Comparison of ENCODE assay signal across 19 cellular contexts in genomic region chr4:25749150-25749794, GRCh38.
"Had no signal": no experiment of that assay in that cellular context is flagged by ENCODE, and none has a peak within 500 bp of the region (broad histone marks: within the 10 kb centered on the region; RNA-seq: fewer than 3 reads in every experiment).

No MANE protein-coding gene starts in this region.

- DNase-seq: activated naive CD4-positive, alpha-beta T cell; activated naive CD8-positive, alpha-beta T cell treated with anti-CD3 and anti-CD28 coated beads for 36 hours; activated T-cell treated with anti-CD3 and anti-CD28 coated beads, Interleukin-2, amount 50 U/mL, for 24 hours; caudate nucleus; effector CD4-positive, alpha-beta T cell; immature natural killer cell; left cardiac atrium; mesenchymal stem cell; mucosa of descending colon; naive thymus-derived CD4-positive, alpha-beta T cell; spleen; stimulated activated CD4-positive, alpha-beta T cell treated with anti-CD3 and anti-CD28 coated beads, Interleukin-4, amount 100 ng/mL, for 1 hour; stimulated activated naive CD4-positive, alpha-beta T cell treated with Interleukin-2 at 50 U/mL for 16 hours; T-helper 9 cell had no signal

- H3K4me3 ChIP-seq: mucosa of descending colon, neural progenitor cell, prostate gland, right atrium auricular region, spleen, thoracic aorta had no signal

- H3K27me3 ChIP-seq: foreskin keratinocyte, neural progenitor cell, right atrium auricular region, spleen had no signal

- H3K9me3 ChIP-seq: mucosa of descending colon, prostate gland, right atrium auricular region, spleen, thoracic aorta had no signal

- H3K36me3 ChIP-seq: neural progenitor cell, prostate gland, right atrium auricular region, thoracic aorta had no signal

- H3K4me1 ChIP-seq: foreskin keratinocyte, neural progenitor cell, prostate gland, right atrium auricular region, spleen had no signal

- H3K27ac ChIP-seq: foreskin keratinocyte, neural progenitor cell, prostate gland, right atrium auricular region, spleen, thoracic aorta had no signal
